In genomic region chr2:121858406-121858805, GRCh38 we compare ENCODE assay signal across 22 cellular contexts.
DNase-seq lines count a peak whose midpoint lies in the region; ATAC-seq and TF ChIP-seq lines count a peak whose summit lies in the region.
"Had no signal": no experiment of that assay in that cellular context is flagged by ENCODE, and none has a peak within 500 bp of the region (broad histone marks: within the 10 kb centered on the region; RNA-seq: fewer than 3 reads in every experiment).

No MANE protein-coding gene starts in this region.

- H3K36me3 ChIP-seq in kidney epithelial cell (ENCODE audit: control insufficient read depth, insufficient read depth, low read length), result no peaks in the 10 kb centered on the region
- H3K36me3 ChIP-seq: BLaER1 had no signal

- peak; percentile 21 for DNase-seq in AG10803 (ENCODE audit: low read depth)
- peak; percentile 55 for DNase-seq in HCEC 1CT
- DNase-seq in RKO (ENCODE audit: low spot score), result peak; percentile 36
- peak; percentile 5 for DNase-seq in kidney epithelial cell (ENCODE audit: low read depth)
- no peak for DNase-seq in iPS-NIHi11 (ENCODE audit: low spot score)
- no peak for DNase-seq in mucosa of gallbladder (ENCODE audit: low spot score)
- DNase-seq: CD8-positive, alpha-beta T cell; DMS79; GF-D8; H9; MM.1S; NCI-H1092 treated with DMSO at 0.1 percent for 48 hours; NCI-H1694; NCI-H2107; NCI-H2227 treated with DMSO at 0.1 percent for 48 hours; NCI-H524; Right ventricle myocardium superior; SK-N-SH had no signal

- ATAC-seq in HG03460 (IDR thresholded peaks at IDR 0.05; ENCODE audit: unreplicated experiment) (no peak), HG02981 (IDR thresholded peaks at IDR 0.05; ENCODE audit: unreplicated experiment) (no peak)
- ATAC-seq: CD8-positive, alpha-beta T cell; Panc1 had no signal

- H3K4me3 ChIP-seq in AG10803 (ENCODE audit: low read length) (no peak overlapping the region), kidney epithelial cell (ENCODE audit: low read depth, low read length) (no peak overlapping the region)
- H3K4me3 ChIP-seq: BLaER1 had no signal

- TF ChIP-seq CTCF in AG10803 (conservative IDR thresholded peaks at IDR 0.05; ENCODE audit: low read length), result no peak
- no peak for TF ChIP-seq CTCF in kidney epithelial cell (IDR thresholded peaks at IDR 0.05; ENCODE audit: insufficient read depth, low read length, poor library complexity, severe bottlenecking)

- H3K27me3 ChIP-seq in kidney epithelial cell (ENCODE audit: control insufficient read depth, insufficient read depth, low read length), result no peaks in the 10 kb centered on the region
- H3K27me3 ChIP-seq: BLaER1 had no signal

Comparison
In these comparisons a context has a peak if more than half of its experiments do, and no peak if none do; other contexts are left out.
1. DNase-seq: peak in AG10803 (single experiment), HCEC 1CT (single experiment), RKO (single experiment) and kidney epithelial cell (single experiment); none in iPS-NIHi11 (single experiment) and mucosa of gallbladder (single experiment).